Comparison of ENCODE assay signal across 10 cellular contexts in the genomic region with DNA sequence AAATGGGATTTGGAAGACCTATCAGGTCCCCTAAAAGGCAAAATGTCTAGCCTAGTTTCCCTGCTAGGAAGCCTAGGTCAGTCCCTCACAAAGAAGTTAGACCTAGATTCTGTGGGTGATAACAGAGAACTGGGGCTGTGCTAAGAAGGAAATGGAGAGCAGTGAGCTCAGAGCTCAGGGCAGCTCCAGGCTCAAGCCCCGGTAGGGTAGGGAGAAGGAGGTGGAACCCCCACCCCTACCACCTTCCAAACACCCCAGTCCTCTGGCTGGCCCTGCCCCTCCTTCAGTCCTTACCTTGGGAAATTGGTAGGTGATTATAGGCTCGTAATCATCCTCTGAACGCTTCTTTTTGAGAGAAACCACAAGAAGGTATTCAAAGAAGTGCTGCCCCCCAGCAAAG. TPM values are rescaled to one million over a fixed set of nuclear protein-coding genes. Genes with fewer than 3 reads are reported as not detected.
A peak's percentile ranks its signal among the peaks of the same experiment; 100 is the strongest.
DNase-seq lines count a peak whose midpoint lies in the region; ATAC-seq and TF ChIP-seq lines count a peak whose summit lies in the region.
"Had no signal": no experiment of that assay in that cellular context is flagged by ENCODE, and none has a peak within 500 bp of the region (broad histone marks: within the 10 kb centered on the region; RNA-seq: fewer than 3 reads in every experiment).

No MANE protein-coding gene starts in this region.

- no peak for TF ChIP-seq EP300 in transverse colon (IDR thresholded peaks at IDR 0.05; ENCODE audit: low read depth)

- H3K4me3 ChIP-seq in heart right ventricle = peak overlapping the region in 6 of 10 donors; percentile 1 to 58 (median 14)
- no peak overlapping the region for H3K4me3 ChIP-seq in right cardiac atrium (ENCODE audit: low read length)
- peak overlapping the region in 3 of 4 donors; percentile 2 to 40 (median 10) for H3K4me3 ChIP-seq in transverse colon

- 92 to 93% methylated on average over 3 of the region's 3 CpGs for WGBS in heart right ventricle, 2 donors
- 90% methylated on average over 3 of the region's 3 CpGs for WGBS in right cardiac atrium
- WGBS in transverse colon (ENCODE audit: low coverage in 1 of 2), 2 donors = 89% methylated on average over 3 of the region's 3 CpGs; no CpG with 5 or more reads in 1 of the 2 donors

- DNase-seq in heart right ventricle (no peak), right cardiac atrium (no peak), memory B cell (ENCODE audit: low spot score in 2 of 2) (no peak), transverse colon (no peak), NCI-H2029 (lab: John Stamatoyannopoulos, UW) (no peak), posterior cingulate gyrus (no peak)
- peak; percentile 57 for DNase-seq in activated T-cell treated with anti-CD3 and anti-CD28 coated beads, Interleukin-2, amount 50 U/mL, for 24 hours
- DNase-seq: MM.1S, NCI-H510A had no signal

- no peaks in the 10 kb centered on the region for H3K9me3 Mint-ChIP-seq in activated T-cell treated with anti-CD3 and anti-CD28 coated beads, Interleukin-2, amount 50 U/mL, for 24 hours
- H3K9me3 Mint-ChIP-seq in memory B cell = no peaks in the 10 kb centered on the region

- in situ Hi-C loops in transverse colon (cut with MboI; ENCODE audit: low pct_ligation_motif_present in 1 of 4, low pct_unique_long_range_greater_than_20kb in 1 of 4, low sequenced_read_pairs in 3 of 4) = no loop called here

- H3K4me1 ChIP-seq in heart right ventricle (peaks cover 0 to 83% (median 6%) of the 10 kb centered on the region in 9 donors), right cardiac atrium (ENCODE audit: control insufficient read depth, insufficient read depth, low read length) (peaks cover under 1% of the 10 kb centered on the region), transverse colon (peaks cover 20 to 57% (median 38%) of the 10 kb centered on the region in 4 donors)

- H3K27ac Mint-ChIP-seq in activated T-cell treated with anti-CD3 and anti-CD28 coated beads, Interleukin-2, amount 50 U/mL, for 24 hours = peak overlapping the region; percentile 98
- peak overlapping the region; percentile 69 for H3K27ac Mint-ChIP-seq in memory B cell

- TF ChIP-seq CTCF in heart right ventricle (IDR thresholded peaks at IDR 0.05) (no peak), transverse colon (IDR thresholded peaks at IDR 0.05) (no peak)

- H3K27me3 ChIP-seq in heart right ventricle = peaks cover 2 to 16% (median 6%) of the 10 kb centered on the region in 7 donors
- H3K27me3 ChIP-seq in right cardiac atrium (ENCODE audit: control insufficient read depth, insufficient read depth) = no peaks in the 10 kb centered on the region
- H3K27me3 ChIP-seq in transverse colon = no peaks in the 10 kb centered on the region

- H3K36me3 ChIP-seq in heart right ventricle (peaks cover 0 to 42% (median 0%) of the 10 kb centered on the region in 9 donors), transverse colon (peaks cover 0 to 7% (median 0%) of the 10 kb centered on the region in 4 donors)

- no peaks in the 10 kb centered on the region for H3K27me3 Mint-ChIP-seq in activated T-cell treated with anti-CD3 and anti-CD28 coated beads, Interleukin-2, amount 50 U/mL, for 24 hours
- no peaks in the 10 kb centered on the region for H3K27me3 Mint-ChIP-seq in memory B cell

- intact Hi-C loops in heart right ventricle (cut with DNase I) = no loop called here
- intact Hi-C loops in right cardiac atrium (cut with DNase I) = no loop called here
- intact Hi-C loops in transverse colon (cut with DNase I; ENCODE audit: low total_unique reads) = no loop called here
- intact Hi-C loops in posterior cingulate gyrus (cut with DNase I) = no loop called here

- peaks cover 67% of the 10 kb centered on the region for H3K4me1 Mint-ChIP-seq in activated T-cell treated with anti-CD3 and anti-CD28 coated beads, Interleukin-2, amount 50 U/mL, for 24 hours (ENCODE audit: low read depth)
- H3K4me1 Mint-ChIP-seq in memory B cell = peaks cover 59% of the 10 kb centered on the region

- no peak for TF ChIP-seq POLR2A in transverse colon (IDR thresholded peaks at IDR 0.05)

- no peaks in the 10 kb centered on the region for H3K9me3 ChIP-seq in heart right ventricle
- no peaks in the 10 kb centered on the region for H3K9me3 ChIP-seq in right cardiac atrium (ENCODE audit: control insufficient read depth, low read length)
- H3K9me3 ChIP-seq in transverse colon = no peaks in the 10 kb centered on the region

- ATAC-seq in heart right ventricle (no peak), right cardiac atrium (no peak), memory B cell (ENCODE audit: low read depth) (no peak), HG02938 (IDR thresholded peaks at IDR 0.05; ENCODE audit: unreplicated experiment) (no peak)

- H3K4me3 Mint-ChIP-seq in activated T-cell treated with anti-CD3 and anti-CD28 coated beads, Interleukin-2, amount 50 U/mL, for 24 hours = peak overlapping the region; percentile 96
- H3K4me3 Mint-ChIP-seq in memory B cell = peak overlapping the region; percentile 82

- H3K27ac ChIP-seq in heart right ventricle = peak overlapping the region in 2 of 10 donors; percentile 41 to 93
- no peak overlapping the region for H3K27ac ChIP-seq in right cardiac atrium (ENCODE audit: low read length)
- peak overlapping the region; percentile 86 to 94 (median 92) for H3K27ac ChIP-seq in transverse colon

- peaks cover 66% of the 10 kb centered on the region for H3K36me3 Mint-ChIP-seq in activated T-cell treated with anti-CD3 and anti-CD28 coated beads, Interleukin-2, amount 50 U/mL, for 24 hours (ENCODE audit: low read depth)
- H3K36me3 Mint-ChIP-seq in memory B cell = peaks cover 26% of the 10 kb centered on the region

RNA-seq across cellular contexts. Expression of a gene that starts 1.1 kb away (rescaled TPM):
- total RNA-seq in heart right ventricle (10 to 100 TPM in 1 of 10 donors, 1 to 10 TPM in 3, under 1 TPM in 6; 0.46 to 11.9 (median 0.85) TPM), right cardiac atrium (1 to 10 TPM; 2.1 to 4.5 (median 4.1) TPM), transverse colon (10 to 100 TPM; 43.4 to 61.0 (median 50.7) TPM)
- polyA plus RNA-seq in heart right ventricle (1 to 10 TPM; 1.1 to 2.3 TPM), right cardiac atrium (2.1 TPM)

RNA-seq across cellular contexts. Expression of a gene that starts 28.2 kb away (rescaled TPM):
- 1 to 10 TPM in 8 of 10 donors, under 1 TPM in 1, not detected in 1; 0.78 to 5.6 (median 2.1) TPM for total RNA-seq in heart right ventricle
- polyA plus RNA-seq in heart right ventricle = 1 to 10 TPM; 3.4 to 9.4 TPM
- 10 to 100 TPM in 3 of 4 donors, 1 to 10 TPM in 1; 1.2 to 20.7 (median 14.7) TPM for total RNA-seq in right cardiac atrium
- polyA plus RNA-seq in right cardiac atrium = 6.2 TPM
- 1 to 10 TPM in 1 of 4 donors, under 1 TPM in 1, not detected in 2; 0.82 to 2.7 TPM for total RNA-seq in transverse colon

RNA-seq across cellular contexts. Expression of a gene that starts 59.3 kb away (rescaled TPM):
- 10 to 100 TPM in 8 of 10 donors, 1 to 10 TPM in 2; 8.5 to 17.2 (median 13.1) TPM for total RNA-seq in heart right ventricle
- polyA plus RNA-seq in heart right ventricle = 10 to 100 TPM in 1 of 2 donors, 1 to 10 TPM in 1; 6.6 to 19.5 TPM
- total RNA-seq in right cardiac atrium = 10 to 100 TPM; 17.8 to 20.2 (median 18.7) TPM
- polyA plus RNA-seq in right cardiac atrium = 8.3 TPM
- 10 to 100 TPM; 11.2 to 55.6 (median 26.9) TPM for total RNA-seq in transverse colon

RNA-seq across cellular contexts. Expression of a gene that starts 59.4 kb away (rescaled TPM):
- total RNA-seq in heart right ventricle = 10 to 100 TPM; 26.7 to 49.5 (median 34.6) TPM
- polyA plus RNA-seq in heart right ventricle = 10 to 100 TPM; 33.8 to 35.1 TPM
- 10 to 100 TPM; 37.9 to 48.7 (median 39.4) TPM for total RNA-seq in right cardiac atrium
- polyA plus RNA-seq in right cardiac atrium = 36.4 TPM
- 100 to 1,000 TPM in 1 of 4 donors, 10 to 100 TPM in 3; 36.2 to 116 (median 81.7) TPM for total RNA-seq in transverse colon
